10 cellular contexts compared by ENCODE assay signal in the genomic region with DNA sequence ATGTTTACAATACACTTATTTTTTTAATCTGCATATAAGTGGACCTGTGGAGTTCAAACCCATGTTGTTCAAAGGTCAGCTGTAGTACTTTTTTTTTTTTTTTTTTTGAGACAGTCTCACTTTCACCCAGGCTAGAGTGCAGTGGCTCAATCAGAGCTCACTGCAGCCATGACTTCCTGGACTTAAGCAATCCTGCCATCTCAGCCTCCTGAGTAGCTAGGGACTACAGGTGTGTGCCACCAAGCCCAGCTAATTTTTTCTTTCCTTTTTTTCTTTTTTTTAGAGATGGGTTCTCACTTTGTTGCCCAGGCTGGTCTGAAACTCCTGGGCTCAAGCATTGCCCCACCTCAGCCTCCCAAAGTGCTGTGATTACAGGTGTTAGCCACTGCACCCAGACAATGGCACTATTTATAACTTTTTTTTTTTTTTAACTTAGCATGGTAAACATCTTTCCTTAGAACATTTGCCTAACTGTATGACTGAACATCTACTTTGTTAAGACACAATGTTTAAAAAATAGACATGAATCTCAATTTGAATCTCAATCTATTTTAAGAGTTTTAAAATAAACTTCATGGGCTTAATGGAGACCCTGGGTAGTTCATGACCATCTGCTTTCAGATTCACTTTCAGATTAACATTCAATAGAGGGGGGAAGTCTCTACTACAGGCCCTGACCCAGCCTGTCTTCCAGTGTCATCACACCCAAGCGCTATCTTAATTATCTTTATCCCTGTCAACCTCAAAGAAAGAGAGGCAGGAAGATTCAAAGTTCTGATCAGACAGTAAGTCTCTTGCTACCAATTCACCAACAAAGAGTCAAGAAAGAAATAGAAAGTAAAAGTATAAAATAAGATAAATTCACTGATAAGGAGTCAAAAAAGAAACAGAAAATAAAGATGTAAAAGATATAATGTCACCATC.
DNase-seq lines count a peak whose midpoint lies in the region; ATAC-seq and TF ChIP-seq lines count a peak whose summit lies in the region.
"Had no signal": no experiment of that assay in that cellular context is flagged by ENCODE, and none has a peak within 500 bp of the region (broad histone marks: within the 10 kb centered on the region; RNA-seq: fewer than 3 reads in every experiment).

No MANE protein-coding gene starts in this region.

- H3K9me3 ChIP-seq in T-helper 17 cell (ENCODE audit: control insufficient read depth, low read length, poor library complexity, severe bottlenecking), result no peaks in the 10 kb centered on the region
- peaks cover 0 to 9% (median 7%) of the 10 kb centered on the region in 3 donors for H3K9me3 ChIP-seq in esophagus squamous epithelium
- H3K9me3 ChIP-seq in MG63, result no peaks in the 10 kb centered on the region

- peaks cover 4% of the 10 kb centered on the region for H3K36me3 Mint-ChIP-seq in T-helper 17 cell (ENCODE audit: low read depth)

- peaks cover 0 to 49% (median 0%) of the 10 kb centered on the region in 3 donors for H3K4me1 ChIP-seq in esophagus squamous epithelium

- 78% methylated on average over 1 of the region's 1 CpG for WGBS in esophagus squamous epithelium, 2 donors

- DNase-seq in stimulated activated naive CD4-positive, alpha-beta T cell (lab: John Stamatoyannopoulos, UW), result peak in 4 of 6 experiments; percentile 8 to 54 (median 46)
- no peak for DNase-seq in stimulated activated naive CD4-positive, alpha-beta T cell treated with Interleukin-2 at 50 U/mL for 16 hours (lab: John Stamatoyannopoulos, UW)
- no peak for DNase-seq in T-helper 17 cell
- DNase-seq in esophagus squamous epithelium (lab: John Stamatoyannopoulos, UW), result no peak
- DNase-seq in NCI-H524 treated with DMSO at 0.1 percent for 48 hours (lab: John Stamatoyannopoulos, UW), result no peak
- no peak for DNase-seq in foreskin melanocyte
- DNase-seq in MG63, result no peak
- DNase-seq: SW 1271 had no signal

- peaks cover 0 to 47% (median 8%) of the 10 kb centered on the region in 3 donors for H3K36me3 ChIP-seq in esophagus squamous epithelium
- H3K36me3 ChIP-seq in MG63, result no peaks in the 10 kb centered on the region

- no peaks in the 10 kb centered on the region for H3K27me3 Mint-ChIP-seq in T-helper 17 cell

- H3K4me3 ChIP-seq in esophagus squamous epithelium (no peak overlapping the region), MG63 (no peak overlapping the region)

- no peak for TF ChIP-seq POLR2A in esophagus squamous epithelium (IDR thresholded peaks at IDR 0.05)

- H3K27ac Mint-ChIP-seq in T-helper 17 cell, result peak overlapping the region; percentile 96

- no peaks in the 10 kb centered on the region for H3K27me3 ChIP-seq in esophagus squamous epithelium
- no peaks in the 10 kb centered on the region for H3K27me3 ChIP-seq in MG63

- no peak overlapping the region for H3K27ac ChIP-seq in esophagus squamous epithelium
- H3K27ac ChIP-seq: C4-2B had no signal

- intact Hi-C loops in esophagus squamous epithelium (cut with DNase I), result no loop called here

- peaks cover 51% of the 10 kb centered on the region for H3K4me1 Mint-ChIP-seq in T-helper 17 cell

- peak overlapping the region; percentile 64 for H3K4me3 Mint-ChIP-seq in T-helper 17 cell

- peak; percentile 75 for ATAC-seq in HG02970 (IDR thresholded peaks at IDR 0.05; ENCODE audit: low FRiP score, unreplicated experiment)
- ATAC-seq in T-helper 17 cell, result peak; percentile 73

- no peak for TF ChIP-seq CTCF in esophagus squamous epithelium (IDR thresholded peaks at IDR 0.05)

Comparison
In these comparisons a context has a peak if more than half of its experiments do, and no peak if none do; other contexts are left out.
1. DNase-seq: peak in stimulated activated naive CD4-positive, alpha-beta T cell (4 of 6); none in stimulated activated naive CD4-positive, alpha-beta T cell treated with Interleukin-2 at 50 U/mL for 16 hours (single experiment), T-helper 17 cell (0 of 3), esophagus squamous epithelium (single experiment), NCI-H524 treated with DMSO at 0.1 percent for 48 hours (single experiment), foreskin melanocyte (single experiment) and MG63 (single experiment).